In the genomic region with DNA sequence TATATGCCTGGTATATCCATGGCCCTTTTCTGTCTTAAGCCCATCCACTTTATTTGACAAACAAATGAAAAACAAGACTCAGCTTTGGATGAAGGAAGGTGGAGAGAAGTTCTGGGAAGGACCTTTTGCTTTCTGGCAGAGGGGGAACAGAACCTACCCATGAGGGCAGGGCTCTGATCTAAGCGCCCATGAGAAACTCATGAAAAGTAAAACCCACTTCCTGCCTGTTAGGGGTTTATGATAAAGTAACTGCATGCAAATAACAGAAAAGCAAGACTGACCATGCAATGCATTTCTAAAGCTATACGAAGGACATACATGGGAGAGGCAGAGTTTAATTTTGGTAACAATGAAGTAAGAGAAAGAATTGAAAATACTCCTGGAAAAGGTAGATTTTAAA, we compare ENCODE assay signal across 21 cellular contexts.
DNase-seq lines count a peak whose midpoint lies in the region; ATAC-seq and TF ChIP-seq lines count a peak whose summit lies in the region.
"Had no signal": no experiment of that assay in that cellular context is flagged by ENCODE, and none has a peak within 500 bp of the region (broad histone marks: within the 10 kb centered on the region; RNA-seq: fewer than 3 reads in every experiment).

No MANE protein-coding gene starts in this region.

- H3K4me3 ChIP-seq in DOHH2 (ENCODE audit: low read length): peak overlapping the region; percentile 42
- H3K4me3 ChIP-seq: A549, K562, Peyer's patch had no signal

- H3K4me2 ChIP-seq in DOHH2 (ENCODE audit: low read length): peak overlapping the region; percentile 68
- H3K4me2 ChIP-seq: A549 had no signal

- peaks cover 2% of the 10 kb centered on the region; the same call in 1 of the 2 replicates for H3F3A ChIP-seq in DOHH2 (ENCODE audit: control insufficient read depth, insufficient read depth)

- ATAC-seq in HG03196 (IDR thresholded peaks at IDR 0.05; ENCODE audit: unreplicated experiment): peak; percentile 55
- ATAC-seq in stimulated activated naive B cell treated with anti-CD40 and anti-IgM and Interleukin-4, amounts not matched to agents 10 μg/mL and 1 μg/mL and 100 μg/mL, for 72 hours (replicated peaks): peak; percentile 61 to 65
- ATAC-seq in HG03378 (IDR thresholded peaks at IDR 0.05; ENCODE audit: unreplicated experiment): no peak
- ATAC-seq in HG03457 (IDR thresholded peaks at IDR 0.05; ENCODE audit: unreplicated experiment): no peak
- ATAC-seq: A549, K562, T-cell had no signal

- no peaks in the 10 kb centered on the region for H3K36me3 ChIP-seq in DOHH2 (ENCODE audit: control insufficient read depth, low read length)
- H3K36me3 ChIP-seq: BE2C, Peyer's patch had no signal

- peaks cover 5% of the 10 kb centered on the region; the same call in 1 of the 2 replicates for H3K9me3 ChIP-seq in DOHH2 (ENCODE audit: control insufficient read depth, insufficient read depth, low read length)
- H3K9me3 ChIP-seq: A549, BE2C, Peyer's patch had no signal

- H3K27me3 Mint-ChIP-seq in stimulated activated naive B cell treated with anti-CD40 and anti-IgM and Interleukin-4, amounts not matched to agents 10 μg/mL and 1 μg/mL and 100 μg/mL, for 72 hours: peaks cover 21 to 34% of the 10 kb centered on the region in 2 donors
- H3K27me3 Mint-ChIP-seq: CD4-positive, alpha-beta T cell had no signal

- H3K27ac ChIP-seq in DOHH2 (ENCODE audit: low read depth, low read length): no peak overlapping the region
- H3K27ac ChIP-seq: Peyer's patch had no signal

- H3K9me3 Mint-ChIP-seq in stimulated activated naive B cell treated with anti-CD40 and anti-IgM and Interleukin-4, amounts not matched to agents 10 μg/mL and 1 μg/mL and 100 μg/mL, for 72 hours: no peaks in the 10 kb centered on the region
- H3K9me3 Mint-ChIP-seq: T-cell had no signal

- H3K4me3 Mint-ChIP-seq in stimulated activated naive B cell treated with anti-CD40 and anti-IgM and Interleukin-4, amounts not matched to agents 10 μg/mL and 1 μg/mL and 100 μg/mL, for 72 hours: no peak overlapping the region
- H3K4me3 Mint-ChIP-seq: CD4-positive, alpha-beta T cell; T-cell had no signal

- H3K9me2 ChIP-seq in DOHH2 (replicated peaks; ENCODE audit: control insufficient read depth, low read length): no peaks in the 10 kb centered on the region

- no peaks in the 10 kb centered on the region for H4K20me1 ChIP-seq in DOHH2 (ENCODE audit: control insufficient read depth, insufficient read depth, low read depth, low read length)

- H3K4me1 Mint-ChIP-seq in stimulated activated naive B cell treated with anti-CD40 and anti-IgM and Interleukin-4, amounts not matched to agents 10 μg/mL and 1 μg/mL and 100 μg/mL, for 72 hours: peaks cover 14 to 38% of the 10 kb centered on the region in 2 donors

- TF ChIP-seq CTCF in DOHH2 (IDR thresholded peaks at IDR 0.05; ENCODE audit: low read depth, low read length, poor library complexity, severe bottlenecking): no peak

- 0 out of 2 replicates have a peak, but pooled peaks cover 3% of the 10 kb centered on the region for H3K27me3 ChIP-seq in DOHH2 (ENCODE audit: control insufficient read depth, low read length)
- H3K27me3 ChIP-seq: BE2C, Peyer's patch had no signal

- H3K36me3 Mint-ChIP-seq in stimulated activated naive B cell treated with anti-CD40 and anti-IgM and Interleukin-4, amounts not matched to agents 10 μg/mL and 1 μg/mL and 100 μg/mL, for 72 hours: no peaks in the 10 kb centered on the region
- H3K36me3 Mint-ChIP-seq: T-cell had no signal

- no peak overlapping the region for H3K27ac Mint-ChIP-seq in stimulated activated naive B cell treated with anti-CD40 and anti-IgM and Interleukin-4, amounts not matched to agents 10 μg/mL and 1 μg/mL and 100 μg/mL, for 72 hours
- H3K27ac Mint-ChIP-seq: CD4-positive, alpha-beta T cell; T-cell had no signal

- H3K79me2 ChIP-seq in DOHH2 (ENCODE audit: control insufficient read depth, low read length): no peaks in the 10 kb centered on the region

- peaks cover 94% of the 10 kb centered on the region for H3K4me1 ChIP-seq in DOHH2 (ENCODE audit: control insufficient read depth, low read length)
- H3K4me1 ChIP-seq: BE2C, Peyer's patch had no signal

- peak; percentile 34 for DNase-seq in NAMALWA (ENCODE audit: low spot score)
- DNase-seq in stimulated activated naive B cell treated with anti-CD40 and anti-IgM and Interleukin-4, amounts not matched to agents 10 μg/mL and 1 μg/mL and 100 μg/mL, for 72 hours: no peak
- no peak for DNase-seq in effector CD4-positive, alpha-beta T cell
- DNase-seq: BE2C; CD4-positive, alpha-beta T cell; COR-L47; DMS79; MM.1S; NCI-H1092 treated with DMSO at 0.1 percent for 48 hours; NCI-H2081; NCI-H2171 treated with DMSO at 0.1 percent for 48 hours; NCI-H524 treated with DMSO at 0.1 percent for 48 hours; NCI-H82; Peyer's patch; T-cell had no signal

Comparison
In these comparisons a context has a peak if more than half of its experiments do, and no peak if none do; other contexts are left out.
1. ATAC-seq: peak in HG03196 (single experiment) and stimulated activated naive B cell treated with anti-CD40 and anti-IgM and Interleukin-4, amounts not matched to agents 10 μg/mL and 1 μg/mL and 100 μg/mL, for 72 hours (2 of 2); none in HG03378 (single experiment) and HG03457 (single experiment).